Comparison of ENCODE assay signal across 1 cellular context in the genomic region with DNA sequence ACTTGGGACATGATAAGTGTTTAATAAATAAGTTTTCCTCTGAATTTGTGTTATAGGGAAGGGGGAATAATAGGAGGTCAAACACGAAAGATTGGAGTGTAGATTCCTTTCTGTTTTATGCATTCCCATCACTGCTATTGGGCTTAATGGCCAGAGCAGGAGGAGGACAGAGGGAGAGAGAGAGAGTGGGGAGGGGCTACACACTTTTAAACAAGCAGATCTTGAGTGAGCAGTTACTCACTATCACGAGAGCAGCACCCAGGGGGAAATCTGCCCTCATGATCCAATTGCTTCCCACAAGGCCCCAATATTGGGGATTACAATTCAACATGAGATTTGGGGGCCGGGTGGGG.
TF ChIP-seq lines count a peak whose summit lies in the region.

No MANE protein-coding gene starts in this region.

TF ChIP-seq in H1, 55 proteins besides CTCF, POLR2A, EP300 and RAD21:
- TF ChIP-seq RBBP5 (IDR thresholded peaks at IDR 0.05; ENCODE audit: borderline replicate concordance, low read depth, low read length): no peak
- TF ChIP-seq RXRA (IDR thresholded peaks at IDR 0.05; ENCODE audit: insufficient read depth, low read depth, low read length): no peak
- TF ChIP-seq SUZ12 (IDR thresholded peaks at IDR 0.05; ENCODE audit: low read length): no peak
- no peak for TF ChIP-seq KDM5A (IDR thresholded peaks at IDR 0.05; ENCODE audit: low read length)
- no peak for TF ChIP-seq NRF1 (IDR thresholded peaks at IDR 0.05; ENCODE audit: low read depth, low read length)
- TF ChIP-seq POLR2AphosphoS5 (IDR thresholded peaks at IDR 0.05; ENCODE audit: low read depth, low read length): no peak
- TF ChIP-seq, protein P1, sequence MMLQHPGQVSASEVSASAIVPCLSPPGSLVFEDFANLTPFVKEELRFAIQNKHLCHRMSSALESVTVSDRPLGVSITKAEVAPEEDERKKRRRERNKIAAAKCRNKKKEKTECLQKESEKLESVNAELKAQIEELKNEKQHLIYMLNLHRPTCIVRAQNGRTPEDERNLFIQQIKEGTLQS (IDR thresholded peaks at IDR 0.05; ENCODE audit: insufficient read depth, low read depth, low read length): no peak
- TF ChIP-seq, protein P2, sequence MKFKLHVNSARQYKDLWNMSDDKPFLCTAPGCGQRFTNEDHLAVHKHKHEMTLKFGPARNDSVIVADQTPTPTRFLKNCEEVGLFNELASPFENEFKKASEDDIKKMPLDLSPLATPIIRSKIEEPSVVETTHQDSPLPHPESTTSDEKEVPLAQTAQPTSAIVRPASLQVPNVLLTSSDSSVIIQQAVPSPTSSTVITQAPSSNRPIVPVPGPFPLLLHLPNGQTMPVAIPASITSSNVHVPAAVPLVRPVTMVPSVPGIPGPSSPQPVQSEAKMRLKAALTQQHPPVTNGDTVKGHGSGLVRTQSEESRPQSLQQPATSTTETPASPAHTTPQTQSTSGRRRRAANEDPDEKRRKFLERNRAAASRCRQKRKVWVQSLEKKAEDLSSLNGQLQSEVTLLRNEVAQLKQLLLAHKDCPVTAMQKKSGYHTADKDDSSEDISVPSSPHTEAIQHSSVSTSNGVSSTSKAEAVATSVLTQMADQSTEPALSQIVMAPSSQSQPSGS (IDR thresholded peaks at IDR 0.05; ENCODE audit: low read length): no peak
- TF ChIP-seq, protein P3, sequence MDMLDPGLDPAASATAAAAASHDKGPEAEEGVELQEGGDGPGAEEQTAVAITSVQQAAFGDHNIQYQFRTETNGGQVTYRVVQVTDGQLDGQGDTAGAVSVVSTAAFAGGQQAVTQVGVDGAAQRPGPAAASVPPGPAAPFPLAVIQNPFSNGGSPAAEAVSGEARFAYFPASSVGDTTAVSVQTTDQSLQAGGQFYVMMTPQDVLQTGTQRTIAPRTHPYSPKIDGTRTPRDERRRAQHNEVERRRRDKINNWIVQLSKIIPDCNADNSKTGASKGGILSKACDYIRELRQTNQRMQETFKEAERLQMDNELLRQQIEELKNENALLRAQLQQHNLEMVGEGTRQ (IDR thresholded peaks at IDR 0.05; ENCODE audit: low read length): no peak
- no peak for TF ChIP-seq EZH2 (IDR thresholded peaks at IDR 0.05; ENCODE audit: low read depth, low read length, severe bottlenecking)
- no peak for TF ChIP-seq TCF12 (IDR thresholded peaks at IDR 0.05; ENCODE audit: low read depth, low read length)
- TF ChIP-seq, protein P4, sequence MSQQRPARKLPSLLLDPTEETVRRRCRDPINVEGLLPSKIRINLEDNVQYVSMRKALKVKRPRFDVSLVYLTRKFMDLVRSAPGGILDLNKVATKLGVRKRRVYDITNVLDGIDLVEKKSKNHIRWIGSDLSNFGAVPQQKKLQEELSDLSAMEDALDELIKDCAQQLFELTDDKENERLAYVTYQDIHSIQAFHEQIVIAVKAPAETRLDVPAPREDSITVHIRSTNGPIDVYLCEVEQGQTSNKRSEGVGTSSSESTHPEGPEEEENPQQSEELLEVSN (IDR thresholded peaks at IDR 0.05): no peak
